1 cellular context compared by ENCODE assay signal in genomic region chr1:150604226-150604588, GRCh38.
TF ChIP-seq lines count a peak whose summit lies in the region.

No MANE protein-coding gene starts in this region.

TF ChIP-seq in WTC11, 78 proteins besides CTCF, POLR2A, EP300 and RAD21 (continued from another document):
- no peak for TF ChIP-seq ZSCAN18 (CRISPR knock-in tag; IDR thresholded peaks at IDR 0.05)
- no peak for TF ChIP-seq GRHL2 (CRISPR knock-in tag; IDR thresholded peaks at IDR 0.05; ENCODE audit: insufficient replicate concordance, severe bottlenecking)
- TF ChIP-seq E2F4 (CRISPR knock-in tag; IDR thresholded peaks at IDR 0.05; ENCODE audit: borderline replicate concordance, low read depth) = no peak
- TF ChIP-seq ERG (CRISPR knock-in tag; IDR thresholded peaks at IDR 0.05) = no peak
- no peak for TF ChIP-seq NFATC4 (CRISPR knock-in tag; IDR thresholded peaks at IDR 0.05)
TF ChIP-seq in WTC11: peak in this region for 0.
